Comparison of ENCODE assay signal across 8 cellular contexts in the genomic region with DNA sequence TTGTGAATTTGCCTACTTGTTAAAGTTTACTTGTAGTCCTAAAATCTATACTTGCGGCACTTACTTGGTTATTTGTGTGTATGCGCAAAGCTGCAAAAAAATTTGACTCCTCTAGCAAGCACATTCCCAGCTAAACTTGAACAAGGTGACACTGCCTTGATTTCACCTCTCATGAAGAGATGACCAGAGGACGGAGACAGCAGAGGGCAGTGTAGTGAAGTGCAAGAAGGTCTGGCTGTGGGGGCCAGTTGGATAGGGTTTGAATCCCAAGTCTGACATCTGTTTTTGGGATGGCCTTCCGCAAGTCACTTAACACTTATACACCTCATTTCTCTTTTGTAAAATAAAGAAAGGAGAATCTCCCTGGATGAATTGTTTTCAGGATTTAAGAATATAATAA. TPM values are rescaled to one million over a fixed set of nuclear protein-coding genes. Genes with fewer than 3 reads are reported as not detected.
DNase-seq lines count a peak whose midpoint lies in the region; ATAC-seq and TF ChIP-seq lines count a peak whose summit lies in the region.

No MANE protein-coding gene starts in this region.

- peak overlapping the region; percentile 57 to 73 for H3K4me3 Mint-ChIP-seq in effector memory CD8-positive, alpha-beta T cell
- H3K4me3 Mint-ChIP-seq in progenitor cell of endocrine pancreas (ENCODE audit: low read depth), result no peak overlapping the region
- no peak overlapping the region for H3K4me3 Mint-ChIP-seq in activated naive CD4-positive, alpha-beta T cell treated with anti-CD3 and anti-CD28 coated beads, Interleukin-2, amount 10 ng/mL, durations not matched to agents 7 days and 5 days

- peak overlapping the region; percentile 49 to 80 for H3K27ac Mint-ChIP-seq in effector memory CD8-positive, alpha-beta T cell
- no peak overlapping the region for H3K27ac Mint-ChIP-seq in progenitor cell of endocrine pancreas
- no peak overlapping the region for H3K27ac Mint-ChIP-seq in activated naive CD4-positive, alpha-beta T cell treated with anti-CD3 and anti-CD28 coated beads, Interleukin-2, amount 10 ng/mL, durations not matched to agents 7 days and 5 days

- H3K36me3 Mint-ChIP-seq in effector memory CD8-positive, alpha-beta T cell (ENCODE audit: insufficient read depth), result peaks cover 9% of the 10 kb centered on the region
- peaks cover 2% of the 10 kb centered on the region for H3K36me3 Mint-ChIP-seq in progenitor cell of endocrine pancreas (ENCODE audit: insufficient read depth)
- H3K36me3 Mint-ChIP-seq in activated naive CD4-positive, alpha-beta T cell treated with anti-CD3 and anti-CD28 coated beads, Interleukin-2, amount 10 ng/mL, durations not matched to agents 7 days and 5 days, result peaks cover 5% of the 10 kb centered on the region

- CTCF ChIA-PET in activated naive CD4-positive, alpha-beta T cell treated with anti-CD3 and anti-CD28 coated beads, Interleukin-2, amount 10 ng/mL, durations not matched to agents 7 days and 5 days (lab: Charles Lee), result interaction anchor here (0.9 to 1.8 kb wide), 10 partner anchors 13 to 99 kb away, joined by 3 to 7 read pairs (median 4); no protein-coding TSS in a partner anchor

- no peak for ATAC-seq in effector memory CD8-positive, alpha-beta T cell (replicated peaks)
- ATAC-seq in GM21367 (IDR thresholded peaks at IDR 0.05; ENCODE audit: unreplicated experiment), result no peak

- H3K9me3 Mint-ChIP-seq in effector memory CD8-positive, alpha-beta T cell, result no peaks in the 10 kb centered on the region
- H3K9me3 Mint-ChIP-seq in progenitor cell of endocrine pancreas (ENCODE audit: low read depth), result no peaks in the 10 kb centered on the region
- H3K9me3 Mint-ChIP-seq in activated naive CD4-positive, alpha-beta T cell treated with anti-CD3 and anti-CD28 coated beads, Interleukin-2, amount 10 ng/mL, durations not matched to agents 7 days and 5 days, result no peaks in the 10 kb centered on the region

- no peaks in the 10 kb centered on the region for H3K27me3 Mint-ChIP-seq in effector memory CD8-positive, alpha-beta T cell
- no peaks in the 10 kb centered on the region for H3K27me3 Mint-ChIP-seq in progenitor cell of endocrine pancreas
- H3K27me3 Mint-ChIP-seq in activated naive CD4-positive, alpha-beta T cell treated with anti-CD3 and anti-CD28 coated beads, Interleukin-2, amount 10 ng/mL, durations not matched to agents 7 days and 5 days, result no peaks in the 10 kb centered on the region

- DNase-seq in SHP77 treated with DMSO at 0.1 percent for 48 hours (lab: John Stamatoyannopoulos, UW) (peak; percentile 7), SHP77 (lab: John Stamatoyannopoulos, UW) (no peak), M059J (ENCODE audit: low read depth) (peak; percentile 14), progenitor cell of endocrine pancreas (ENCODE audit: low spot score, unreplicated experiment) (no peak)
- no peak for DNase-seq in effector memory CD8-positive, alpha-beta T cell
- no peak for DNase-seq in activated naive CD4-positive, alpha-beta T cell treated with Interleukin-2 at 50 U/mL for 16 hours
- DNase-seq in activated naive CD4-positive, alpha-beta T cell treated with anti-CD3 and anti-CD28 coated beads, Interleukin-2, amount 10 ng/mL, durations not matched to agents 7 days and 5 days, result no peak

- TF ChIP-seq CTCF in progenitor cell of endocrine pancreas (IDR thresholded peaks at IDR 0.05; ENCODE audit: unreplicated experiment), result peak; percentile 31

- H3K4me1 Mint-ChIP-seq in effector memory CD8-positive, alpha-beta T cell (ENCODE audit: low read depth in 2 of 2), result peaks cover 40 to 67% of the 10 kb centered on the region in 2 donors
- H3K4me1 Mint-ChIP-seq in progenitor cell of endocrine pancreas (ENCODE audit: low read depth), result peaks cover 10% of the 10 kb centered on the region
- H3K4me1 Mint-ChIP-seq in activated naive CD4-positive, alpha-beta T cell treated with anti-CD3 and anti-CD28 coated beads, Interleukin-2, amount 10 ng/mL, durations not matched to agents 7 days and 5 days, result peaks cover 57% of the 10 kb centered on the region

RNA-seq across cellular contexts. Expression of a gene that starts 15.7 kb away (rescaled TPM):
- 18.7 and 22.1 TPM in 2 replicates for total RNA-seq in M059J (2014; rRNA removed; shearing (Covaris generic))
- total RNA-seq in progenitor cell of endocrine pancreas, result 29.8 and 29.9 TPM in 2 replicates

Comparison
In these comparisons a context has a peak if more than half of its experiments do, and no peak if none do; other contexts are left out.
1. DNase-seq: peak in SHP77 treated with DMSO at 0.1 percent for 48 hours (single experiment) and M059J (single experiment); none in SHP77 (0 of 2), effector memory CD8-positive, alpha-beta T cell (0 of 3), progenitor cell of endocrine pancreas (single experiment), activated naive CD4-positive, alpha-beta T cell treated with Interleukin-2 at 50 U/mL for 16 hours (single experiment) and activated naive CD4-positive, alpha-beta T cell treated with anti-CD3 and anti-CD28 coated beads, Interleukin-2, amount 10 ng/mL, durations not matched to agents 7 days and 5 days (single experiment).
2. H3K27ac Mint-ChIP-seq: peak in effector memory CD8-positive, alpha-beta T cell (2 of 2); none in progenitor cell of endocrine pancreas (single experiment) and activated naive CD4-positive, alpha-beta T cell treated with anti-CD3 and anti-CD28 coated beads, Interleukin-2, amount 10 ng/mL, durations not matched to agents 7 days and 5 days (single experiment).
3. H3K4me3 Mint-ChIP-seq: peak in effector memory CD8-positive, alpha-beta T cell (2 of 2); none in progenitor cell of endocrine pancreas (single experiment) and activated naive CD4-positive, alpha-beta T cell treated with anti-CD3 and anti-CD28 coated beads, Interleukin-2, amount 10 ng/mL, durations not matched to agents 7 days and 5 days (single experiment).